7 cellular contexts compared by ENCODE assay signal in genomic region chr19:42280761-42281174, GRCh38. TPM values are rescaled to one million over a fixed set of nuclear protein-coding genes. Genes with fewer than 3 reads are reported as not detected.
DNase-seq lines count a peak whose midpoint lies in the region; ATAC-seq and TF ChIP-seq lines count a peak whose summit lies in the region.
"Had no signal": no experiment of that assay in that cellular context is flagged by ENCODE, and none has a peak within 500 bp of the region (broad histone marks: within the 10 kb centered on the region; RNA-seq: fewer than 3 reads in every experiment).

No MANE protein-coding gene starts in this region.

- intact Hi-C loops in CD14-positive monocyte (cut with micrococcal nuclease) (loop anchor here (5.0 to 10.0 kb wide), 5 partner anchors 38 to 148 kb away; partner anchors contain the start of genes GSK3A (in 2 of the 2) and POU2F2 (in 2 of the 2)), left cardiac atrium (cut with DNase I) (no loop called here)

- H3K4me2 ChIP-seq in OCI-LY3 (ENCODE audit: low read length): peak overlapping the region; percentile 96

- no peaks in the 10 kb centered on the region for H3K36me3 ChIP-seq in OCI-LY3 (replicated peaks; ENCODE audit: low read depth, low read length)

- H4K20me1 ChIP-seq in OCI-LY3 (ENCODE audit: insufficient read depth, low read length): peaks cover 12% of the 10 kb centered on the region

- no peak for TF ChIP-seq CTCF in CD14-positive monocyte (IDR thresholded peaks at IDR 0.05)
- TF ChIP-seq CTCF in OCI-LY3 (IDR thresholded peaks at IDR 0.05; ENCODE audit: low read depth, low read length): no peak

- H3K4me3 ChIP-seq in OCI-LY3 (ENCODE audit: low read length): peak overlapping the region; percentile 85

- H3K9me3 ChIP-seq in OCI-LY3 (ENCODE audit: insufficient read depth, low read length): no peaks in the 10 kb centered on the region

- H3K36me3 Mint-ChIP-seq in CD14-positive monocyte: peaks cover 16 to 23% of the 10 kb centered on the region in 2 donors

- H3K4me1 Mint-ChIP-seq in CD14-positive monocyte: peaks cover 42% of the 10 kb centered on the region

- H3K79me2 ChIP-seq in OCI-LY3 (ENCODE audit: low read length): peaks cover 17% of the 10 kb centered on the region

- peaks cover 0 to 4% (median 2%) of the 10 kb centered on the region in 3 donors for H3K27me3 Mint-ChIP-seq in CD14-positive monocyte (ENCODE audit: low read depth in 3 of 3)

- no peaks in the 10 kb centered on the region for H3K9me3 Mint-ChIP-seq in CD14-positive monocyte

- DNase-seq in CD14-positive monocyte (ENCODE audit: low spot score) (no peak), left cardiac atrium (no peak), OCI-M2 (lab: John Stamatoyannopoulos, UW; ENCODE audit: unreplicated experiment) (no peak)

- no peaks in the 10 kb centered on the region for H3K27me3 ChIP-seq in OCI-LY3 (ENCODE audit: low read depth, low read length)

- H3K27ac ChIP-seq in OCI-LY3 (ENCODE audit: low read length) (peak overlapping the region; percentile 81), temporal lobe (ENCODE audit: low read depth, low read length) (peak overlapping the region; percentile 97)

- H3K27ac Mint-ChIP-seq in CD14-positive monocyte: peak overlapping the region in 1 of 7 donors; percentile 8

- ATAC-seq in left cardiac atrium (peak; percentile 17 to 50), HG03460 (IDR thresholded peaks at IDR 0.05; ENCODE audit: unreplicated experiment) (no peak)

- H3K4me3 Mint-ChIP-seq in CD14-positive monocyte: peak overlapping the region; percentile 45 to 78

- peak overlapping the region; percentile 95 for H3K9ac ChIP-seq in OCI-LY3 (ENCODE audit: low read length)

- H2AFZ ChIP-seq in OCI-LY3 (ENCODE audit: low read depth, low read length): no peak overlapping the region

- H3K4me1 ChIP-seq in OCI-LY3 (ENCODE audit: low read length): peaks cover 56% of the 10 kb centered on the region

RNA-seq across cellular contexts. Expression of gene CIC, which starts 11.7 kb away (rescaled TPM):
- polyA plus RNA-seq in CD14-positive monocyte: under 1 TPM; 0.62 to 0.87 TPM
- 10 to 100 TPM; 34.7 to 42.1 TPM for total RNA-seq in left cardiac atrium
- total RNA-seq in temporal lobe: 29.7 TPM

RNA-seq across cellular contexts. Expression of gene PRR19, which starts 21.2 kb away (rescaled TPM):
- polyA plus RNA-seq in CD14-positive monocyte: under 1 TPM; 0.35 to 0.38 TPM
- total RNA-seq in left cardiac atrium (under 1 TPM; 0.12 to 0.16 TPM), temporal lobe (3.0 TPM)

RNA-seq across cellular contexts. Expression of gene PAFAH1B3, which starts 21.7 kb away (rescaled TPM):
- 10 to 100 TPM; 15.3 to 15.5 TPM for polyA plus RNA-seq in CD14-positive monocyte
- total RNA-seq in left cardiac atrium (1 to 10 TPM; 4.1 to 6.2 TPM), temporal lobe (178 TPM)

RNA-seq across cellular contexts. Expression of gene ERF, which starts 25.8 kb away (rescaled TPM):
- 1 to 10 TPM; 2.3 to 3.4 TPM for polyA plus RNA-seq in CD14-positive monocyte
- 10 to 100 TPM; 37.9 to 50.6 TPM for total RNA-seq in left cardiac atrium
- 5.7 TPM for total RNA-seq in temporal lobe

RNA-seq across cellular contexts. Expression of gene TMEM145, which starts 32.3 kb away (rescaled TPM):
- polyA plus RNA-seq in CD14-positive monocyte: not detected
- total RNA-seq in left cardiac atrium: 1 to 10 TPM in 1 of 2 donors, under 1 TPM in 1; 0.50 to 1.4 TPM
- 54.6 TPM for total RNA-seq in temporal lobe
- total RNA-seq: subcutaneous adipose tissue had no signal

Comparison
In these comparisons a context has a peak if more than half of its experiments do, and no peak if none do; other contexts are left out.
1. RNA of gene PAFAH1B3, which starts 21.7 kb away (total RNA-seq): 178 TPM in temporal lobe (single experiment); 4.1 to 6.2 TPM in left cardiac atrium; every median in the first group is over 10 times any median in the second.
2. intact Hi-C loops: an anchor here in CD14-positive monocyte (5.0 to 10.0 kb wide); none called in left cardiac atrium.